In genomic region chr17:48871551-48872351, GRCh38 we compare ENCODE assay signal across 13 cellular contexts. TPM values are rescaled to one million over a fixed set of nuclear protein-coding genes. Genes with fewer than 3 reads are reported as not detected.
DNase-seq lines count a peak whose midpoint lies in the region; ATAC-seq and TF ChIP-seq lines count a peak whose summit lies in the region.
"Had no signal": no experiment of that assay in that cellular context is flagged by ENCODE, and none has a peak within 500 bp of the region (broad histone marks: within the 10 kb centered on the region; RNA-seq: fewer than 3 reads in every experiment).

No MANE protein-coding gene starts in this region.

- no TSS peak for BruUV-seq in PC-3 (replicated peaks; lab: Mats Ljungman, UMichigan)

- H3K36me3 ChIP-seq in PC-3 (ENCODE audit: low read depth, low read length) (no peaks in the 10 kb centered on the region), mucosa of rectum (ENCODE audit: control insufficient read depth in 2 of 2, insufficient read depth in 2 of 2, low read length in 2 of 2) (no peaks in the 10 kb centered on the region)

- H3K9ac ChIP-seq in PC-3 (ENCODE audit: low read length), result no peak overlapping the region
- peak overlapping the region; percentile 44 to 47 for H3K9ac ChIP-seq in mucosa of rectum (ENCODE audit: low read depth in 1 of 2, low read length in 2 of 2)

- H3F3A ChIP-seq in PC-3 (ENCODE audit: low read length, unreplicated experiment), result no peaks in the 10 kb centered on the region

- no peaks in the 10 kb centered on the region for H3K9me3 Mint-ChIP-seq in T-cell
- H3K9me3 Mint-ChIP-seq in activated CD4-positive, alpha-beta T cell treated with anti-CD3 and anti-CD28 coated beads, Interleukin-2, amount 10 ng/mL, durations not matched to agents 7 days and 5 days, result no peaks in the 10 kb centered on the region

- intact Hi-C loops in PC-3 (cut with micrococcal nuclease), result no loop called here

- H3K4me1 ChIP-seq in PC-3 (ENCODE audit: insufficient read depth, low read length) (peaks cover 4% of the 10 kb centered on the region; the same call in 1 of the 2 replicates), mucosa of rectum (ENCODE audit: control insufficient read depth in 2 of 2, insufficient read depth in 2 of 2, low read length in 2 of 2) (peaks cover 46 to 55% of the 10 kb centered on the region in 2 donors)

- H3K4me3 ChIP-seq in PC-3 (ENCODE audit: low read length), result no peak overlapping the region
- H3K4me3 ChIP-seq in fibroblast of pulmonary artery (replicated peaks; ENCODE audit: low read depth, low read length), result no peak overlapping the region
- H3K4me3 ChIP-seq in mucosa of rectum (ENCODE audit: low read length in 2 of 2), result peak overlapping the region in 1 of 2 donors; percentile 31
- H3K4me3 ChIP-seq: smooth muscle cell had no signal

- no peaks in the 10 kb centered on the region for H3K27me3 ChIP-seq in PC-3 (ENCODE audit: low read length)
- H3K27me3 ChIP-seq in mucosa of rectum (ENCODE audit: control insufficient read depth in 2 of 2, insufficient read depth in 2 of 2, low read length in 2 of 2), result no peaks in the 10 kb centered on the region

- peak; percentile 23 for ATAC-seq in PC-3
- no peak for ATAC-seq in GM18498 (IDR thresholded peaks at IDR 0.05; ENCODE audit: unreplicated experiment)
- no peak for ATAC-seq in T-cell (replicated peaks in 1 of 4)

- no peak overlapping the region for H2AFZ ChIP-seq in PC-3 (ENCODE audit: low read length)

- CTCF ChIA-PET in PC-3 (lab: Charles Lee) (no interaction called here), T-cell (lab: Charles Lee) (interaction anchor here in 1 of 2 donors (0.7 to 1.4 kb wide), 2 partner anchors 7 to 57 kb away, joined by 4 to 6 read pairs; no protein-coding TSS in a partner anchor)
- CTCF ChIA-PET in activated CD4-positive, alpha-beta T cell treated with anti-CD3 and anti-CD28 coated beads, Interleukin-2, amount 10 ng/mL, durations not matched to agents 7 days and 5 days (lab: Charles Lee), result no interaction called here

- POLR2A ChIA-PET in PC-3 (lab: Charles Lee; ENCODE audit: unreplicated experiment), result interaction anchor here (0.6 kb wide), 1 partner anchor 73 kb away, joined by 3 read pairs; no protein-coding TSS in a partner anchor
- POLR2A ChIA-PET in T-cell (lab: Charles Lee), result no interaction called here
- POLR2A ChIA-PET in activated CD4-positive, alpha-beta T cell treated with anti-CD3 and anti-CD28 coated beads, Interleukin-2, amount 10 ng/mL, durations not matched to agents 7 days and 5 days (lab: Charles Lee), result no interaction called here

- no peak overlapping the region for H3K27ac Mint-ChIP-seq in T-cell
- no peak overlapping the region for H3K27ac Mint-ChIP-seq in activated CD4-positive, alpha-beta T cell treated with anti-CD3 and anti-CD28 coated beads, Interleukin-2, amount 10 ng/mL, durations not matched to agents 7 days and 5 days

- peaks cover 3% of the 10 kb centered on the region in 2 donors for H3K27me3 Mint-ChIP-seq in T-cell
- peaks cover 5% of the 10 kb centered on the region for H3K27me3 Mint-ChIP-seq in activated CD4-positive, alpha-beta T cell treated with anti-CD3 and anti-CD28 coated beads, Interleukin-2, amount 10 ng/mL, durations not matched to agents 7 days and 5 days

- TF ChIP-seq CTCF in C4-2B (conservative IDR thresholded peaks at IDR 0.05), result no peak
- TF ChIP-seq CTCF in PC-3 (conservative IDR thresholded peaks at IDR 0.05; ENCODE audit: low read depth, low read length), result no peak
- no peak for TF ChIP-seq CTCF in fibroblast of pulmonary artery (IDR thresholded peaks at IDR 0.05; ENCODE audit: low read length, missing control alignments)

- H3K27ac ChIP-seq in C4-2B, result 0 out of 2 replicates have a peak overlapping the region, but pooled peaks have one; percentile 4
- H3K27ac ChIP-seq in PC-3 (ENCODE audit: low read length), result no peak overlapping the region
- peak overlapping the region; percentile 88 to 89 for H3K27ac ChIP-seq in mucosa of rectum (ENCODE audit: low read depth in 2 of 2, low read length in 2 of 2)

- no peak overlapping the region for H3K4me3 Mint-ChIP-seq in T-cell
- no peak overlapping the region for H3K4me3 Mint-ChIP-seq in activated CD4-positive, alpha-beta T cell treated with anti-CD3 and anti-CD28 coated beads, Interleukin-2, amount 10 ng/mL, durations not matched to agents 7 days and 5 days

- H3K9me3 ChIP-seq in PC-3 (ENCODE audit: low read length) (no peaks in the 10 kb centered on the region), mucosa of rectum (ENCODE audit: control insufficient read depth in 2 of 2, low read length in 2 of 2) (no peaks in the 10 kb centered on the region)

- no peaks in the 10 kb centered on the region for H3K9me2 ChIP-seq in PC-3 (replicated peaks; ENCODE audit: low read length)

- H3K36me3 Mint-ChIP-seq in T-cell, result no peaks in the 10 kb centered on the region
- H3K36me3 Mint-ChIP-seq in activated CD4-positive, alpha-beta T cell treated with anti-CD3 and anti-CD28 coated beads, Interleukin-2, amount 10 ng/mL, durations not matched to agents 7 days and 5 days (ENCODE audit: low read depth), result no peaks in the 10 kb centered on the region

- no peak overlapping the region for H3K4me2 ChIP-seq in PC-3 (ENCODE audit: low read length)
- H3K4me2 ChIP-seq: smooth muscle cell had no signal

- H3K4me1 Mint-ChIP-seq in T-cell, result peaks cover 0 to 4% (median 0%) of the 10 kb centered on the region in 3 donors
- H3K4me1 Mint-ChIP-seq in activated CD4-positive, alpha-beta T cell treated with anti-CD3 and anti-CD28 coated beads, Interleukin-2, amount 10 ng/mL, durations not matched to agents 7 days and 5 days, result peaks cover 6% of the 10 kb centered on the region

- no peaks in the 10 kb centered on the region for H4K20me1 ChIP-seq in PC-3 (ENCODE audit: low read length)

- no peaks in the 10 kb centered on the region for H3K79me2 ChIP-seq in PC-3 (ENCODE audit: low read length)

- DNase-seq in PC-3 (no peak), fibroblast of pulmonary artery (ENCODE audit: low read depth) (peak; percentile 20), T-cell (no peak), NCI-H1092 treated with DMSO at 0.1 percent for 48 hours (lab: John Stamatoyannopoulos, UW) (no peak)
- no peak for DNase-seq in activated CD4-positive, alpha-beta T cell treated with anti-CD3 and anti-CD28 coated beads, Interleukin-2, amount 10 ng/mL, durations not matched to agents 7 days and 5 days
- DNase-seq: AML-193, NCI-H748 treated with DMSO at 0.1 percent for 48 hours, T-helper 1 cell had no signal

RNA-seq across cellular contexts. Expression of gene ATP5MC1, which starts 20.8 kb away (rescaled TPM):
- total RNA-seq in PC-3 (2014; rRNA removed), result 192 and 265 TPM in 2 replicates
- total RNA-seq in T-cell, result 10 to 100 TPM; 29.3 to 45.9 (median 35.2) TPM
- 10 to 100 TPM; 64.1 to 85.5 TPM for total RNA-seq in activated CD4-positive, alpha-beta T cell treated with anti-CD3 and anti-CD28 coated beads, Interleukin-2, amount 10 ng/mL, durations not matched to agents 7 days and 5 days

RNA-seq across cellular contexts. Expression of gene UBE2Z, which starts 36.5 kb away (rescaled TPM):
- total RNA-seq in PC-3 (2014; rRNA removed), result 131 and 144 TPM in 2 replicates
- total RNA-seq in T-cell, result 10 to 100 TPM; 78.2 to 98.4 (median 91.6) TPM
- total RNA-seq in activated CD4-positive, alpha-beta T cell treated with anti-CD3 and anti-CD28 coated beads, Interleukin-2, amount 10 ng/mL, durations not matched to agents 7 days and 5 days, result 10 to 100 TPM; 74.5 to 76.5 TPM

RNA-seq across cellular contexts. Expression of gene CALCOCO2, which starts 40.9 kb away (rescaled TPM):
- total RNA-seq in PC-3 (2014; rRNA removed) (47.2 and 49.4 TPM in 2 replicates), T-cell (100 to 1,000 TPM; 103 to 161 (median 129) TPM)
- 100 to 1,000 TPM; 171 to 214 TPM for total RNA-seq in activated CD4-positive, alpha-beta T cell treated with anti-CD3 and anti-CD28 coated beads, Interleukin-2, amount 10 ng/mL, durations not matched to agents 7 days and 5 days

RNA-seq across cellular contexts. Expression of gene TTLL6, which starts 54.7 kb away (rescaled TPM):
- total RNA-seq in PC-3 (2014; rRNA removed), result 0.29 and 0.40 TPM in 2 replicates
- not detected for total RNA-seq in T-cell
- total RNA-seq in activated CD4-positive, alpha-beta T cell treated with anti-CD3 and anti-CD28 coated beads, Interleukin-2, amount 10 ng/mL, durations not matched to agents 7 days and 5 days, result not detected
- total RNA-seq: MCF 10A, smooth muscle cell had no signal
